In genomic region chr6:28880894-28881780, GRCh38 we compare ENCODE assay signal across 8 cellular contexts. TPM values are rescaled to one million over a fixed set of nuclear protein-coding genes. Genes with fewer than 3 reads are reported as not detected.
DNase-seq lines count a peak whose midpoint lies in the region; ATAC-seq and TF ChIP-seq lines count a peak whose summit lies in the region.

No MANE protein-coding gene starts in this region.

- no peaks in the 10 kb centered on the region for H3K36me3 ChIP-seq in MM.1S (replicated peaks; ENCODE audit: insufficient read depth, low read length)
- H3K36me3 ChIP-seq in body of pancreas (replicated peaks in 1 of 2; ENCODE audit: insufficient read depth in 1 of 2, low read depth in 2 of 2), result no peaks in the 10 kb centered on the region
- no peaks in the 10 kb centered on the region for H3K36me3 ChIP-seq in iPS DF 6.9 (ENCODE audit: control insufficient read depth, insufficient read depth, low read length)

- H3K4me1 Mint-ChIP-seq in T-helper 1 cell treated with Interleukin-12 subunit alpha and Interleukin-12 subunit beta and Interleukin-4 antibody, amounts not matched to agents 30 μg/mL and 1 μg/mL, for 36 hours (ENCODE audit: low read depth), result peaks cover 23% of the 10 kb centered on the region

- TF ChIP-seq CTCF in MM.1S (IDR thresholded peaks at IDR 0.05; ENCODE audit: low read length), result no peak
- TF ChIP-seq CTCF in body of pancreas (IDR thresholded peaks at IDR 0.05), result no peak

- H3K9me3 Mint-ChIP-seq in T-helper 1 cell treated with Interleukin-12 subunit alpha and Interleukin-12 subunit beta and Interleukin-4 antibody, amounts not matched to agents 30 μg/mL and 1 μg/mL, for 36 hours, result peaks cover 16% of the 10 kb centered on the region

- intact Hi-C loops in body of pancreas (cut with DNase I), result no loop called here

- H2AFZ ChIP-seq in MM.1S (ENCODE audit: low read length), result no peak overlapping the region

- H3K4me2 ChIP-seq in MM.1S (ENCODE audit: low read depth, low read length), result no peak overlapping the region

- H3K27ac ChIP-seq in MM.1S (ENCODE audit: low read length) (no peak overlapping the region), body of pancreas (no peak overlapping the region), iPS DF 6.9 (ENCODE audit: low read length) (no peak overlapping the region)

- H3K4me1 ChIP-seq in MM.1S (ENCODE audit: low read length) (peaks cover 9% of the 10 kb centered on the region), body of pancreas (peaks cover 13% of the 10 kb centered on the region), iPS DF 6.9 (ENCODE audit: control insufficient read depth, insufficient read depth, low read length) (no peaks in the 10 kb centered on the region)

- no peaks in the 10 kb centered on the region for H3K9me2 ChIP-seq in MM.1S (replicated peaks; ENCODE audit: insufficient read depth, low read length)

- H3K79me2 ChIP-seq in MM.1S (ENCODE audit: low read length), result no peaks in the 10 kb centered on the region

- H3K4me3 Mint-ChIP-seq in T-helper 1 cell treated with Interleukin-12 subunit alpha and Interleukin-12 subunit beta and Interleukin-4 antibody, amounts not matched to agents 30 μg/mL and 1 μg/mL, for 36 hours, result peak overlapping the region; percentile 65

- H3K27ac Mint-ChIP-seq in T-helper 1 cell treated with Interleukin-12 subunit alpha and Interleukin-12 subunit beta and Interleukin-4 antibody, amounts not matched to agents 30 μg/mL and 1 μg/mL, for 36 hours, result peak overlapping the region; percentile 87

- no peak overlapping the region for H3K9ac ChIP-seq in MM.1S (ENCODE audit: low read length)

- ATAC-seq in body of pancreas (peak; percentile 52), HG03108 (IDR thresholded peaks at IDR 0.05; ENCODE audit: unreplicated experiment) (no peak)

- H3K27me3 Mint-ChIP-seq in T-helper 1 cell treated with Interleukin-12 subunit alpha and Interleukin-12 subunit beta and Interleukin-4 antibody, amounts not matched to agents 30 μg/mL and 1 μg/mL, for 36 hours (ENCODE audit: low read depth), result peaks cover 45% of the 10 kb centered on the region

- in situ Hi-C loops in ACHN (cut with HindIII; ENCODE audit: low pct_ligation_motif_present, low pct_unique_long_range_greater_than_20kb, low sequenced_read_pairs), result no loop called here

- whole genome bisulfite sequencing in body of pancreas, 2 donors, result 4 to 6% methylated on average over 28 of the region's 28 CpGs
- no CpG with 5 or more reads among the region's 28 CpGs for WGBS in iPS DF 6.9 (ENCODE audit: insufficient coverage, insufficient read length)

- peaks cover 8% of the 10 kb centered on the region for H3K36me3 Mint-ChIP-seq in T-helper 1 cell treated with Interleukin-12 subunit alpha and Interleukin-12 subunit beta and Interleukin-4 antibody, amounts not matched to agents 30 μg/mL and 1 μg/mL, for 36 hours (ENCODE audit: low read depth)

- no peaks in the 10 kb centered on the region for H4K20me1 ChIP-seq in MM.1S (ENCODE audit: insufficient read depth, low read length)

- H3K9me3 ChIP-seq in MM.1S (replicated peaks; ENCODE audit: insufficient read depth, low read length) (no peaks in the 10 kb centered on the region), body of pancreas (no peaks in the 10 kb centered on the region), iPS DF 6.9 (ENCODE audit: control insufficient read depth, insufficient read depth, low read length) (no peaks in the 10 kb centered on the region)

- TF ChIP-seq POLR2A in body of pancreas (IDR thresholded peaks at IDR 0.05), result no peak

- H3F3A ChIP-seq in MM.1S (ENCODE audit: insufficient read depth, low read length), result no peaks in the 10 kb centered on the region; the same call in 1 of the 2 replicates

- H3K4me3 ChIP-seq in MM.1S (ENCODE audit: low read length) (no peak overlapping the region), body of pancreas (no peak overlapping the region), iPS DF 6.9 (ENCODE audit: low read length) (peak overlapping the region; percentile 84; the same call in 1 of the 2 replicates)

- H3K27me3 ChIP-seq in MM.1S (replicated peaks; ENCODE audit: insufficient read depth, low read length) (no peaks in the 10 kb centered on the region; the same call in 1 of the 2 replicates), body of pancreas (peaks cover 0 to 8% of the 10 kb centered on the region in 2 donors), iPS DF 6.9 (ENCODE audit: control insufficient read depth, insufficient read depth, low read length) (no peaks in the 10 kb centered on the region)

- DNase-seq in Daoy (ENCODE audit: low read depth) (peak; percentile 85), MM.1S (peak; percentile 22), body of pancreas (peak; percentile 62 to 78 (median 64)), iPS DF 6.9 (ENCODE audit: low read depth, low spot score) (no peak), retina (peak; percentile 91), ACHN (no peak)

RNA-seq across cellular contexts. Expression of gene TRIM27, which starts 42.6 kb away (rescaled TPM):
- 114 and 117 TPM in 2 replicates for total RNA-seq in Daoy (2014; rRNA removed; shearing (Covaris generic))
- total RNA-seq in body of pancreas, result 10 to 100 TPM; 56.3 to 69.2 TPM

Comparison
In these comparisons a context has a peak if more than half of its experiments do, and no peak if none do; other contexts are left out.
1. DNase-seq: peak in Daoy (single experiment), MM.1S (single experiment), body of pancreas (4 of 4) and retina (single experiment); none in iPS DF 6.9 (single experiment) and ACHN (single experiment).